ENCODE assay signal across 9 cellular contexts in genomic region chr16:24737916-24738594, GRCh38. TPM values are rescaled to one million over a fixed set of nuclear protein-coding genes. Genes with fewer than 3 reads are reported as not detected.
DNase-seq lines count a peak whose midpoint lies in the region; ATAC-seq and TF ChIP-seq lines count a peak whose summit lies in the region.
"Had no signal": no experiment of that assay in that cellular context is flagged by ENCODE, and none has a peak within 500 bp of the region (broad histone marks: within the 10 kb centered on the region; RNA-seq: fewer than 3 reads in every experiment).

No MANE protein-coding gene starts in this region.

- H3F3A ChIP-seq in MM.1S (ENCODE audit: insufficient read depth, low read length) = no peaks in the 10 kb centered on the region

- peaks cover 100% of the 10 kb centered on the region for H3K79me2 ChIP-seq in MM.1S (ENCODE audit: low read length)

- H3K4me1 ChIP-seq in skeletal muscle satellite cell (ENCODE audit: control insufficient read depth, insufficient read depth, low read length) = peaks cover 35% of the 10 kb centered on the region
- peaks cover 4% of the 10 kb centered on the region; the same call in 1 of the 2 replicates for H3K4me1 ChIP-seq in MM.1S (ENCODE audit: low read length)

- H3K9me3 Mint-ChIP-seq in Calu3 (ENCODE audit: low read depth, unreplicated experiment) = no peaks in the 10 kb centered on the region
- H3K9me3 Mint-ChIP-seq in immature natural killer cell = no peaks in the 10 kb centered on the region

- CTCF ChIA-PET in Calu3 (lab: Charles Lee) = interaction anchor here (0.6 to 1.2 kb wide), 2 partner anchors 63 to 180 kb away, joined by 3 read pairs; no protein-coding TSS in a partner anchor

- H3K27me3 ChIP-seq in skeletal muscle satellite cell (ENCODE audit: control insufficient read depth, insufficient read depth, low read length) (no peaks in the 10 kb centered on the region), MM.1S (replicated peaks; ENCODE audit: insufficient read depth, low read length) (no peaks in the 10 kb centered on the region)

- H4K20me1 ChIP-seq in MM.1S (ENCODE audit: insufficient read depth, low read length) = peaks cover 62% of the 10 kb centered on the region

- H3K36me3 ChIP-seq in skeletal muscle satellite cell (ENCODE audit: insufficient read depth, low read length) (peaks cover 17% of the 10 kb centered on the region), MM.1S (replicated peaks; ENCODE audit: insufficient read depth, low read length) (0 out of 2 replicates have a peak, but pooled peaks cover 4% of the 10 kb centered on the region)

- H3K36me3 Mint-ChIP-seq in Calu3 (ENCODE audit: insufficient read depth, unreplicated experiment) = peaks cover 26% of the 10 kb centered on the region
- H3K36me3 Mint-ChIP-seq in T-helper 17 cell (ENCODE audit: low read depth) = peaks cover 3% of the 10 kb centered on the region
- no peaks in the 10 kb centered on the region for H3K36me3 Mint-ChIP-seq in immature natural killer cell

- DNase-seq in Calu3 (no peak), T-helper 17 cell (no peak), immature natural killer cell (no peak), LoVo (ENCODE audit: low spot score) (no peak), MM.1S (no peak)
- DNase-seq in activated CD4-positive, CD25-positive, alpha-beta regulatory T cell (lab: John Stamatoyannopoulos, UW) = no peak
- DNase-seq: NCI-H2081 treated with DMSO at 0.1 percent for 48 hours had no signal

- H3K9me3 ChIP-seq in T-helper 17 cell (ENCODE audit: control insufficient read depth, low read length, poor library complexity, severe bottlenecking) (no peaks in the 10 kb centered on the region), skeletal muscle satellite cell (replicated peaks; ENCODE audit: low read length) (no peaks in the 10 kb centered on the region), MM.1S (replicated peaks; ENCODE audit: insufficient read depth, low read length) (no peaks in the 10 kb centered on the region)

- H3K9me2 ChIP-seq in MM.1S (replicated peaks; ENCODE audit: insufficient read depth, low read length) = no peaks in the 10 kb centered on the region

- H3K4me2 ChIP-seq in skeletal muscle satellite cell (ENCODE audit: low read length) = peak overlapping the region; percentile 68
- H3K4me2 ChIP-seq in MM.1S (ENCODE audit: low read depth, low read length) = no peak overlapping the region

- H3K9ac ChIP-seq in skeletal muscle satellite cell (ENCODE audit: low read depth, low read length) (peak overlapping the region; percentile 4), MM.1S (ENCODE audit: low read length) (no peak overlapping the region)

- intact Hi-C loops in Calu3 (cut with micrococcal nuclease; ENCODE audit: unreplicated experiment) = loop anchor here (5.0 kb wide), 1 partner anchor 196 kb away; no protein-coding TSS in a partner anchor

- no peak overlapping the region for H2AFZ ChIP-seq in MM.1S (ENCODE audit: low read length)

- TF ChIP-seq CTCF in Calu3 (IDR thresholded peaks at IDR 0.05; ENCODE audit: unreplicated experiment) (no peak), MM.1S (IDR thresholded peaks at IDR 0.05; ENCODE audit: low read length) (no peak)

- H3K4me3 ChIP-seq in skeletal muscle satellite cell (ENCODE audit: low read length) = peak overlapping the region; percentile 15
- no peak overlapping the region for H3K4me3 ChIP-seq in MM.1S (ENCODE audit: low read length)

- no peak overlapping the region for H3K27ac ChIP-seq in MM.1S (ENCODE audit: low read length)

- no peaks in the 10 kb centered on the region for H3K27me3 Mint-ChIP-seq in Calu3 (ENCODE audit: unreplicated experiment)
- H3K27me3 Mint-ChIP-seq in T-helper 17 cell = no peaks in the 10 kb centered on the region
- H3K27me3 Mint-ChIP-seq in immature natural killer cell (ENCODE audit: low read depth in 3 of 3) = no peaks in the 10 kb centered on the region

- H3K27ac Mint-ChIP-seq in Calu3 (ENCODE audit: unreplicated experiment) (peak overlapping the region; percentile 11), T-helper 17 cell (no peak overlapping the region), immature natural killer cell (peak overlapping the region in 4 of 6 donors; percentile 12 to 54 (median 38))

- ATAC-seq in T-helper 17 cell (no peak), GM18873 (IDR thresholded peaks at IDR 0.05; ENCODE audit: low FRiP score, unreplicated experiment) (no peak)

- no TSS peak for BruUV-seq in Calu3 (replicated peaks; lab: Mats Ljungman, UMichigan)

- H3K4me1 Mint-ChIP-seq in Calu3 (ENCODE audit: low read depth, unreplicated experiment) = peaks cover 38% of the 10 kb centered on the region
- H3K4me1 Mint-ChIP-seq in T-helper 17 cell = peaks cover 55% of the 10 kb centered on the region
- H3K4me1 Mint-ChIP-seq in immature natural killer cell = peaks cover 76 to 97% of the 10 kb centered on the region in 2 donors

- H3K4me3 Mint-ChIP-seq in Calu3 (ENCODE audit: low read depth, unreplicated experiment) = no peak overlapping the region
- H3K4me3 Mint-ChIP-seq in T-helper 17 cell = peak overlapping the region; percentile 55
- H3K4me3 Mint-ChIP-seq in immature natural killer cell = peak overlapping the region; percentile 14 to 68 (median 31)

RNA-seq across cellular contexts. Expression of gene TNRC6A, which starts 8.6 kb away (rescaled TPM):
- total RNA-seq in Calu3 (2022) (58.4 and 60.1 TPM in 2 replicates), T-helper 17 cell (10 to 100 TPM; 71.5 to 72.1 TPM)
- polyA plus RNA-seq in immature natural killer cell = 10 to 100 TPM in 1 of 3 donors, 1 to 10 TPM in 2; 3.6 to 10.1 (median 3.9) TPM
- total RNA-seq in skeletal muscle satellite cell (2012; rRNA removed) = 23.6 and 28.2 TPM in 2 replicates
